Comparison of ENCODE assay signal across 8 cellular contexts in the genomic region with DNA sequence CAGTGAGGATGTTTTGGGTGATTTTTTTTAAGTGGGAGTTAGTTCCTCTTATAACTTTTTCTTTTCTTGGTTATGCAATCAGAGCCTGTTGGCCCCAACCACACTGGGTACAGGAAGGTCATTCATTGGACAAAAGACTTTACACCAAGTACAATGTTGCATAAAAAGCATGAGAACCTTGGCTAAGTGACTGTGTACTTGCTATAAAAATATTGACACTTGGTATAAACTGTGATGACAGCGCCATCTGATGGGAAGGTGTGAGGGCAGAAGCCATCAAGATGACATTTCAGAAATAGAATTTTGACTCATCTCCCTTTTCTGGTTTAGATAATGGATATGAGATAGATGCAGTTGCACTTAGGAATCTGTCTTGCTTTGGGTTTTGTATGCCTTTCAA.
DNase-seq lines count a peak whose midpoint lies in the region; ATAC-seq and TF ChIP-seq lines count a peak whose summit lies in the region.

No MANE protein-coding gene starts in this region.

- DNase-seq in Ammon's horn (ENCODE audit: low spot score) (peak; percentile 68), NOMO-1 treated with dmso at 0.1 percent for 144 hours (lab: John Stamatoyannopoulos, UW; ENCODE audit: unreplicated experiment) (peak; percentile 87), hepatocyte (ENCODE audit: low spot score) (peak; percentile 68), cerebellar cortex (ENCODE audit: low spot score) (no peak)
- peak; percentile 23 for DNase-seq in activated naive CD8-positive, alpha-beta T cell treated with anti-CD3 and anti-CD28 coated beads for 36 hours
- peak; percentile 41 for DNase-seq in stimulated activated CD4-positive, alpha-beta T cell treated with anti-CD3 and anti-CD28 coated beads, Interleukin-1b, Interleukin-23, amount 100 ng/mL, for 48 hours

- H3K27ac Mint-ChIP-seq in activated naive CD8-positive, alpha-beta T cell treated with anti-CD3 and anti-CD28 coated beads for 36 hours, result no peak overlapping the region

- H3K4me1 Mint-ChIP-seq in activated naive CD8-positive, alpha-beta T cell treated with anti-CD3 and anti-CD28 coated beads for 36 hours, result peaks cover 2% of the 10 kb centered on the region

- no peaks in the 10 kb centered on the region for H3K9me3 ChIP-seq in hepatocyte (ENCODE audit: low read depth)

- no peaks in the 10 kb centered on the region for H3K27me3 Mint-ChIP-seq in activated naive CD8-positive, alpha-beta T cell treated with anti-CD3 and anti-CD28 coated beads for 36 hours

- no peak overlapping the region for H3K4me3 Mint-ChIP-seq in activated naive CD8-positive, alpha-beta T cell treated with anti-CD3 and anti-CD28 coated beads for 36 hours

- no peak overlapping the region for H3K27ac ChIP-seq in hepatocyte

- H3K9me2 ChIP-seq in hepatocyte (replicated peaks; ENCODE audit: insufficient read depth), result no peaks in the 10 kb centered on the region

- peak; percentile 57 for TF ChIP-seq CTCF in hepatocyte (IDR thresholded peaks at IDR 0.05; ENCODE audit: poor library complexity)

- H2AFZ ChIP-seq in hepatocyte, result no peak overlapping the region

- H3K79me2 ChIP-seq in hepatocyte, result no peaks in the 10 kb centered on the region

- H4K20me1 ChIP-seq in hepatocyte (ENCODE audit: insufficient read depth, poor library complexity, severe bottlenecking), result no peaks in the 10 kb centered on the region

- H3K36me3 Mint-ChIP-seq in activated naive CD8-positive, alpha-beta T cell treated with anti-CD3 and anti-CD28 coated beads for 36 hours, result no peaks in the 10 kb centered on the region

- H3K4me1 ChIP-seq in hepatocyte (ENCODE audit: insufficient read depth), result peaks cover 10% of the 10 kb centered on the region

- H3K36me3 ChIP-seq in hepatocyte (replicated peaks; ENCODE audit: insufficient read depth, low read depth), result no peaks in the 10 kb centered on the region

- no peaks in the 10 kb centered on the region for H3K9me3 Mint-ChIP-seq in activated naive CD8-positive, alpha-beta T cell treated with anti-CD3 and anti-CD28 coated beads for 36 hours

- ATAC-seq in GM18517 (IDR thresholded peaks at IDR 0.05; ENCODE audit: unreplicated experiment) (peak; percentile 69), HG03469 (IDR thresholded peaks at IDR 0.05; ENCODE audit: unreplicated experiment) (peak; percentile 39)

- H3K4me3 ChIP-seq in hepatocyte, result no peak overlapping the region

- no peak overlapping the region for H3K4me2 ChIP-seq in hepatocyte

- WGBS in hepatocyte (ENCODE audit: low lambda C conversion rate, missing lambda C conversion rate), result 39% methylated on average over 1 of the region's 1 CpG

- no peaks in the 10 kb centered on the region for H3K27me3 ChIP-seq in hepatocyte
